In the genomic region with DNA sequence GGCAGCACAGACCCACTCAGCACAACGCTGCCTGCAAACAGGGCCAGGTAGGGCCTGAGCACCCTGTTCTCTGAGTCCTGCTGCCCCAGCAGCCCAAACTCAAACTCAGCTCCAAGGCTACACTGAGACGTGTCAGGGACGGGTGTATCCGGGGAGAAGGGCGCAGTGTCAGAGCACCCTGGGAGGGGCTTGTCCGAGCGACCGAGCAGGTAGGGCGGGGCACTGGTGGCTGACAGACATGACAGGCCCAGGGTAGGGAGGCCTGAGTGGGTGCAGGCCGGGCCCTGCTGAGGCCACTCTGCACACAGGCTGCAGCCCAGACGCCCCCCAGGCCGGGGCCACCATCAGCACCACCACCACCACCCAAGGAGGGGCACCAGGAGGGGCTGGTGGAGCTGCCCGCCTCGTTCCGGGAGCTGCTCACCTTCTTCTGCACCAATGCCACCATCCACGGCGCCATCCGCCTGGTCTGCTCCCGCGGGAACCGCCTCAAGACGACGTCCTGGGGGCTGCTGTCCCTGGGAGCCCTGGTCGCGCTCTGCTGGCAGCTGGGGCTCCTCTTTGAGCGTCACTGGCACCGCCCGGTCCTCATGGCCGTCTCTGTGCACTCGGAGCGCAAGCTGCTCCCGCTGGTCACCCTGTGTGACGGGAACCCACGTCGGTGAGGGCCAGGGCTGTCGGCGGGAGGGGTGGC, we compare ENCODE assay signal across 21 cellular contexts. TPM values are rescaled to one million over a fixed set of nuclear protein-coding genes. Genes with fewer than 3 reads are reported as not detected.
DNase-seq lines count a peak whose midpoint lies in the region; ATAC-seq and TF ChIP-seq lines count a peak whose summit lies in the region.
"Had no signal": no experiment of that assay in that cellular context is flagged by ENCODE, and none has a peak within 500 bp of the region (broad histone marks: within the 10 kb centered on the region; RNA-seq: fewer than 3 reads in every experiment).

No MANE protein-coding gene starts in this region.

- H3K27me3 ChIP-seq in BE2C (peaks cover 14% of the 10 kb centered on the region), H7 (ENCODE audit: control insufficient read depth, insufficient read depth, low read length) (no peaks in the 10 kb centered on the region)
- H3K27me3 ChIP-seq: ascending aorta had no signal

- no peaks in the 10 kb centered on the region for H3K9me3 ChIP-seq in BE2C
- H3K9me3 ChIP-seq: ascending aorta, stomach had no signal

- H3K4me3 ChIP-seq in BE2C (ENCODE audit: low read depth, low read length): no peak overlapping the region
- H3K4me3 ChIP-seq in H7 (ENCODE audit: insufficient read depth, low read depth, low read length): no peak overlapping the region
- H3K4me3 ChIP-seq: ascending aorta, stomach had no signal

- DNase-seq in BE2C (peak; percentile 31), H7 (peak; percentile 74), iPS-NIHi11 (ENCODE audit: low spot score) (peak; percentile 30), globus pallidus (ENCODE audit: low spot score) (no peak)
- DNase-seq: activated naive CD4-positive, alpha-beta T cell treated with anti-CD3 and anti-CD28 coated beads, Interleukin-2, amount 10 ng/mL, durations not matched to agents 7 days and 5 days; activated T-cell treated with anti-CD3 and anti-CD28 coated beads, Interleukin-2, amount 50 U/mL, for 24 hours; CD8-positive, alpha-beta memory T cell; central memory CD4-positive, alpha-beta T cell; Kasumi-1; NCI-H1048; NCI-H2029 treated with DMSO at 0.1 percent for 48 hours; NCI-H446; nucleus accumbens; stimulated activated CD4-positive, alpha-beta T cell treated with anti-CD3 and anti-CD28 coated beads, Interleukin-4, amount 100 ng/mL, for 24 hours; stomach; T-helper 9 cell; trophoblast cell had no signal

- H3K36me3 ChIP-seq in BE2C (no peaks in the 10 kb centered on the region), H7 (replicated peaks; ENCODE audit: control insufficient read depth, insufficient read depth, low read length) (no peaks in the 10 kb centered on the region)
- H3K36me3 ChIP-seq: ascending aorta, stomach had no signal

- no peak for TF ChIP-seq CTCF in BE2C (IDR thresholded peaks at IDR 0.05; ENCODE audit: low read depth, low read length)

- H3K4me1 ChIP-seq in BE2C: peaks cover 9% of the 10 kb centered on the region
- H3K4me1 ChIP-seq: ascending aorta had no signal

- ATAC-seq in HG02642 (IDR thresholded peaks at IDR 0.05; ENCODE audit: poor library complexity, unreplicated experiment) (no peak), GM18909 (IDR thresholded peaks at IDR 0.05; ENCODE audit: poor library complexity, unreplicated experiment) (no peak)
- ATAC-seq: activated CD4-positive, CD25-positive, alpha-beta regulatory T cell treated with anti-CD3 and anti-CD28 coated beads, Interleukin-2, amount 50 U/mL, for 24 hours had no signal

RNA-seq across cellular contexts. Expression of gene SCNN1D, which starts 5.5 kb away (rescaled TPM):
- polyA plus RNA-seq in BE2C (2012; ENCODE audit: insufficient read depth, insufficient read length, low read depth): 5.7 TPM
- 4.0 and 10.2 TPM in 2 replicates for total RNA-seq in H7 (2014; rRNA removed; shearing (Covaris generic))

RNA-seq across cellular contexts. Expression of gene UBE2J2, which starts 12.1 kb away (rescaled TPM):
- 166 TPM for polyA plus RNA-seq in BE2C (2012; ENCODE audit: insufficient read depth, insufficient read length, low read depth)
- total RNA-seq in H7 (2014; rRNA removed; shearing (Covaris generic)): 81.8 and 105 TPM in 2 replicates

RNA-seq across cellular contexts. Expression of gene ACAP3, which starts 22.0 kb away (rescaled TPM):
- polyA plus RNA-seq in BE2C (2012; ENCODE audit: insufficient read depth, insufficient read length, low read depth): 526 TPM
- 55.7 and 55.9 TPM in 2 replicates for total RNA-seq in H7 (2014; rRNA removed; shearing (Covaris generic))

RNA-seq across cellular contexts. Expression of gene PUSL1, which starts 22.6 kb away (rescaled TPM):
- 58.9 TPM for polyA plus RNA-seq in BE2C (2012; ENCODE audit: insufficient read depth, insufficient read length, low read depth)
- 93.5 and 98.6 TPM in 2 replicates for total RNA-seq in H7 (2014; rRNA removed; shearing (Covaris generic))

RNA-seq across cellular contexts. Expression of gene INTS11, which starts 38.7 kb away (rescaled TPM):
- 605 TPM for polyA plus RNA-seq in BE2C (2012; ENCODE audit: insufficient read depth, insufficient read length, low read depth)
- total RNA-seq in H7 (2014; rRNA removed; shearing (Covaris generic)): 169 and 189 TPM in 2 replicates
